Comparison of ENCODE assay signal across 17 cellular contexts in the genomic region with DNA sequence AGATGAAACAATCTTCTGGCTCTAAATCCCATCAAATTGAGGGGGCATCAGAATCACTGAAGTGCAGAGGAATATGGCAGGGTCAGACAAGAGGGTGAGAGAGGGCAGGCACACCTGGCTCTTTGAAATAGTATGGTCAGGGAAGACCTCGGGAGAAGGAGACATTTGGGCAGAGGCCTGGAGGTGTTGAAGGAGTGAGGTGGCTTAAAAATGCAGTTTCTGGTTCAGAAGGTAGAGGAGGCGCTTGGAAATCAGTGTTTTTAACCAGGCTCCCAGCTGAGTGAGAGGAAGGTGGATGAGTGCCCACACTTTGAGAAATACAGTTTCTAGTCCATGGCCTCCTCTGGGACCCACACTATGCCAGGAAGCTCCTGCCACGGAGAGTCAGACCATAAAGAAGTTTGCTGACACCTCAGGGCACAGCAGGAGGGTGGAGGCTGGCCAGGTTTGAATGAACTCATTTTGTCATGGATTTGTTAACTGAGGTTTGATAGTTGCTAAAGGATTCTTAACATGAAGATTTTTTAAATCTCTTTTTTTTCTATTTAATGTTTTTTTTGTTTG. TPM values are rescaled to one million over a fixed set of nuclear protein-coding genes. Genes with fewer than 3 reads are reported as not detected.
DNase-seq lines count a peak whose midpoint lies in the region; ATAC-seq and TF ChIP-seq lines count a peak whose summit lies in the region.
"Had no signal": no experiment of that assay in that cellular context is flagged by ENCODE, and none has a peak within 500 bp of the region (broad histone marks: within the 10 kb centered on the region; RNA-seq: fewer than 3 reads in every experiment).

No MANE protein-coding gene starts in this region.

- intact Hi-C loops in heart right ventricle (cut with DNase I): loop anchor here in 1 of 10 donors (5.0 kb wide), 1 partner anchor 36 kb away; no protein-coding TSS in a partner anchor
- intact Hi-C loops in body of pancreas (cut with DNase I): no loop called here

- H3K4me3 ChIP-seq in heart right ventricle (no peak overlapping the region), body of pancreas (no peak overlapping the region)
- H3K4me3 ChIP-seq: lower lobe of right lung, neural progenitor cell, Peyer's patch, upper lobe of left lung had no signal

- TF ChIP-seq CTCF in heart right ventricle (IDR thresholded peaks at IDR 0.05): no peak
- no peak for TF ChIP-seq CTCF in body of pancreas (IDR thresholded peaks at IDR 0.05)

- H3K27me3 ChIP-seq in heart right ventricle: no peaks in the 10 kb centered on the region
- H3K27me3 ChIP-seq in body of pancreas: no peaks in the 10 kb centered on the region
- H3K27me3 ChIP-seq: neural progenitor cell, Peyer's patch, upper lobe of left lung had no signal

- ATAC-seq in heart right ventricle (no peak), HG03354 (IDR thresholded peaks at IDR 0.05; ENCODE audit: poor library complexity, severe bottlenecking, unreplicated experiment) (no peak), body of pancreas (no peak)
- ATAC-seq: activated CD8-positive, alpha-beta T cell treated with anti-CD3 and anti-CD28 coated beads for 36 hours; lower lobe of right lung had no signal

- H3K4me3 Mint-ChIP-seq in T-helper 1 cell treated with Interleukin-12 subunit alpha and Interleukin-12 subunit beta and Interleukin-4 antibody, amounts not matched to agents 30 μg/mL and 1 μg/mL, for 36 hours: no peak overlapping the region
- H3K4me3 Mint-ChIP-seq: activated CD8-positive, alpha-beta T cell treated with anti-CD3 and anti-CD28 coated beads for 36 hours; neural progenitor cell had no signal

- no peak for DNase-seq in T-helper 1 cell
- DNase-seq in RPMI7951 (ENCODE audit: low read depth): peak; percentile 40
- no peak for DNase-seq in heart right ventricle
- peak; percentile 71 for DNase-seq in stromal cell of bone marrow (ENCODE audit: low read depth)
- DNase-seq in NCI-H1930 (lab: John Stamatoyannopoulos, UW): no peak
- DNase-seq in body of pancreas: no peak
- DNase-seq: ACHN; activated CD8-positive, alpha-beta T cell treated with anti-CD3 and anti-CD28 coated beads for 36 hours; activated effector memory CD4-positive, alpha-beta T cell treated with anti-CD3 and anti-CD28 coated beads, Interleukin-2, amount 50 U/mL, for 16 hours; caudate nucleus; lower lobe of right lung; NCI-H226; Peyer's patch; upper lobe of left lung had no signal

- no peaks in the 10 kb centered on the region for H3K9me3 Mint-ChIP-seq in T-helper 1 cell treated with Interleukin-12 subunit alpha and Interleukin-12 subunit beta and Interleukin-4 antibody, amounts not matched to agents 30 μg/mL and 1 μg/mL, for 36 hours
- H3K9me3 Mint-ChIP-seq: activated CD8-positive, alpha-beta T cell treated with anti-CD3 and anti-CD28 coated beads for 36 hours; neural progenitor cell had no signal

- TF ChIP-seq POLR2A in body of pancreas (IDR thresholded peaks at IDR 0.05): no peak

- H3K27ac Mint-ChIP-seq in T-helper 1 cell treated with Interleukin-12 subunit alpha and Interleukin-12 subunit beta and Interleukin-4 antibody, amounts not matched to agents 30 μg/mL and 1 μg/mL, for 36 hours: peak overlapping the region; percentile 43
- H3K27ac Mint-ChIP-seq: activated CD8-positive, alpha-beta T cell treated with anti-CD3 and anti-CD28 coated beads for 36 hours; neural progenitor cell had no signal

- peak overlapping the region in 9 of 10 donors; percentile 11 to 84 (median 69) for H3K27ac ChIP-seq in heart right ventricle
- no peak overlapping the region for H3K27ac ChIP-seq in body of pancreas
- H3K27ac ChIP-seq: lower lobe of right lung, neural progenitor cell, upper lobe of left lung had no signal

- H3K36me3 ChIP-seq in heart right ventricle: peaks cover 0 to 17% (median 4%) of the 10 kb centered on the region in 9 donors
- H3K36me3 ChIP-seq in body of pancreas (replicated peaks in 1 of 2; ENCODE audit: insufficient read depth in 1 of 2, low read depth in 2 of 2): no peaks in the 10 kb centered on the region
- H3K36me3 ChIP-seq: lower lobe of right lung, neural progenitor cell, Peyer's patch, upper lobe of left lung had no signal

- no peaks in the 10 kb centered on the region for H3K36me3 Mint-ChIP-seq in T-helper 1 cell treated with Interleukin-12 subunit alpha and Interleukin-12 subunit beta and Interleukin-4 antibody, amounts not matched to agents 30 μg/mL and 1 μg/mL, for 36 hours (ENCODE audit: low read depth)
- H3K36me3 Mint-ChIP-seq: neural progenitor cell had no signal

- H3K9me3 ChIP-seq in heart right ventricle (no peaks in the 10 kb centered on the region), body of pancreas (no peaks in the 10 kb centered on the region)
- H3K9me3 ChIP-seq: lower lobe of right lung, Peyer's patch, upper lobe of left lung had no signal

- H3K4me1 Mint-ChIP-seq in T-helper 1 cell treated with Interleukin-12 subunit alpha and Interleukin-12 subunit beta and Interleukin-4 antibody, amounts not matched to agents 30 μg/mL and 1 μg/mL, for 36 hours (ENCODE audit: low read depth): peaks cover 2% of the 10 kb centered on the region

- H3K4me1 ChIP-seq in heart right ventricle (peaks cover 20 to 100% (median 89%) of the 10 kb centered on the region in 9 donors), body of pancreas (peaks cover 18% of the 10 kb centered on the region)
- H3K4me1 ChIP-seq: neural progenitor cell had no signal

- WGBS in heart right ventricle, 2 donors: 55 to 65% methylated on average over 3 of the region's 3 CpGs
- 64 to 75% methylated on average over 3 of the region's 3 CpGs for WGBS in body of pancreas, 2 donors

- H3K27me3 Mint-ChIP-seq in T-helper 1 cell treated with Interleukin-12 subunit alpha and Interleukin-12 subunit beta and Interleukin-4 antibody, amounts not matched to agents 30 μg/mL and 1 μg/mL, for 36 hours (ENCODE audit: low read depth): peaks cover 27% of the 10 kb centered on the region
- H3K27me3 Mint-ChIP-seq: activated CD8-positive, alpha-beta T cell treated with anti-CD3 and anti-CD28 coated beads for 36 hours had no signal

RNA-seq across cellular contexts. Expression of gene NID2, which starts 20.1 kb away (rescaled TPM):
- total RNA-seq in RPMI7951 (2014; rRNA removed; shearing (Covaris generic)): 29.8 and 35.0 TPM in 2 replicates
- total RNA-seq in heart right ventricle (10 to 100 TPM; 26.6 to 66.0 (median 39.2) TPM), body of pancreas (10 to 100 TPM; 34.6 to 37.6 TPM)
- polyA plus RNA-seq in heart right ventricle: 10 to 100 TPM; 15.1 to 29.8 TPM

RNA-seq across cellular contexts. Expression of gene RTRAF, which starts 59.4 kb away (rescaled TPM):
- total RNA-seq in RPMI7951 (2014; rRNA removed; shearing (Covaris generic)): 101 and 116 TPM in 2 replicates
- total RNA-seq in heart right ventricle (100 to 1,000 TPM; 181 to 258 (median 214) TPM), body of pancreas (10 to 100 TPM; 15.2 to 40.7 TPM)
- 100 to 1,000 TPM; 178 to 276 TPM for polyA plus RNA-seq in heart right ventricle

Comparison
In these comparisons a context has a peak if more than half of its experiments do, and no peak if none do; other contexts are left out.
1. DNase-seq: peak in RPMI7951 (single experiment) and stromal cell of bone marrow (single experiment); none in T-helper 1 cell (0 of 5), heart right ventricle (0 of 2), NCI-H1930 (0 of 2) and body of pancreas (0 of 4).
2. H3K27ac ChIP-seq: peak in heart right ventricle (9 of 10); none in body of pancreas (0 of 4).